10 cellular contexts compared by ENCODE assay signal in the genomic region with DNA sequence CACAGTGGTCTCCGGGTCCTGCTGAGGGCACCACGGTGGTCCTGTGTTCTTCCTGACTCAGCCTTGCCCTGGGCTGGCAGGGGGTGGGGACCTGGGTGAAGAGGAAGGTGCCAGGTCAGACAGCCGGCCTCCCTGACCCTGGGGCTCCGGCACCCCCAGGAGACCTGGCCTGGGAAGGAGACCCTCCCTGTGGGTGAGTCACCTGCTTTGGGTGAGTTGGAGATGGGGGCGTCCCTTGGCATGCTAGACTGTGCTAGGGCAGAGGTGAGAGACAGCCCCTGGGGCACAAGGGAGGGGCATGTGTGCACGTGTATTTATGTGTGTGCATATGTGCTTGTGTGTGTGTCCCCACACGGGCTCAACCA. TPM values are rescaled to one million over a fixed set of nuclear protein-coding genes. Genes with fewer than 3 reads are reported as not detected.
A peak's percentile ranks its signal among the peaks of the same experiment; 100 is the strongest.
DNase-seq lines count a peak whose midpoint lies in the region; ATAC-seq, FAIRE-seq and TF ChIP-seq lines count a peak whose summit lies in the region.
"Had no signal": no experiment of that assay in that cellular context is flagged by ENCODE, and none has a peak within 500 bp of the region (broad histone marks: within the 10 kb centered on the region; RNA-seq: fewer than 3 reads in every experiment).

No MANE protein-coding gene starts in this region.

- H3K27ac ChIP-seq in keratinocyte (ENCODE audit: control insufficient read depth, insufficient read depth, low read length) (peak overlapping the region; percentile 58), tibial artery (peak overlapping the region; percentile 68 to 81)
- no peak overlapping the region for H3K27ac ChIP-seq in CD8-positive, alpha-beta T cell (ENCODE audit: low read depth, low read length)

- intact Hi-C loops in tibial artery (cut with DNase I; ENCODE audit: low total_unique reads), result no loop called here
- intact Hi-C loops in CD8-positive, alpha-beta T cell (cut with DNase I, micrococcal nuclease), result no loop called here

- H3K4me2 ChIP-seq in keratinocyte (ENCODE audit: control insufficient read depth, extremely low read depth, insufficient read depth, low read depth, low read length), result peak overlapping the region; percentile 27

- no peaks in the 10 kb centered on the region for H3K27me3 Mint-ChIP-seq in activated T-cell treated with anti-CD3 and anti-CD28 coated beads, Interleukin-2, amount 50 U/mL, for 4 hours (ENCODE audit: low read depth)
- H3K27me3 Mint-ChIP-seq in activated T-helper 17 cell treated with anti-CD3 and anti-CD28 coated beads, Interleukin-2, amount 50 U/mL, for 72 hours, result no peaks in the 10 kb centered on the region
- no peaks in the 10 kb centered on the region for H3K27me3 Mint-ChIP-seq in CD8-positive, alpha-beta T cell (ENCODE audit: low read depth)

- peak; percentile 58 to 62 for ATAC-seq in activated T-cell treated with anti-CD3 and anti-CD28 coated beads, Interleukin-2, amount 50 U/mL, for 4 hours
- ATAC-seq in activated T-helper 17 cell treated with anti-CD3 and anti-CD28 coated beads, Interleukin-2, amount 50 U/mL, for 72 hours (replicated peaks), result peak; percentile 44
- no peak for ATAC-seq in CD8-positive, alpha-beta T cell

- H3K79me2 ChIP-seq in keratinocyte (ENCODE audit: control insufficient read depth, insufficient read depth, low read length), result peaks cover 68% of the 10 kb centered on the region

- CTCF ChIA-PET in CD8-positive, alpha-beta T cell (lab: Charles Lee), result no interaction called here

- H3K9me3 Mint-ChIP-seq in activated T-cell treated with anti-CD3 and anti-CD28 coated beads, Interleukin-2, amount 50 U/mL, for 4 hours, result no peaks in the 10 kb centered on the region
- no peaks in the 10 kb centered on the region for H3K9me3 Mint-ChIP-seq in activated T-helper 17 cell treated with anti-CD3 and anti-CD28 coated beads, Interleukin-2, amount 50 U/mL, for 72 hours
- no peaks in the 10 kb centered on the region for H3K9me3 Mint-ChIP-seq in CD8-positive, alpha-beta T cell

- no peak overlapping the region for H2AFZ ChIP-seq in keratinocyte (ENCODE audit: control insufficient read depth, low read length)

- DNase-seq in activated T-cell treated with anti-CD3 and anti-CD28 coated beads, Interleukin-2, amount 50 U/mL, for 4 hours, result no peak
- no peak for DNase-seq in activated T-cell treated with anti-CD3 and anti-CD28 coated beads, Interleukin-2, amount 50 U/mL, for 1 hour
- DNase-seq in keratinocyte (ENCODE audit: low read depth, low spot score) (no peak), tibial artery (no peak), NOMO-1 (lab: John Stamatoyannopoulos, UW; ENCODE audit: unreplicated experiment in 2 of 2) (no peak), frontal cortex (ENCODE audit: low spot score in 2 of 2) (no peak)
- DNase-seq in CD8-positive, alpha-beta T cell, result no peak
- DNase-seq: GDM1, immature natural killer cell had no signal

- H3K9ac ChIP-seq in keratinocyte (ENCODE audit: control insufficient read depth, extremely low read depth, insufficient read depth, low read length), result peak overlapping the region; percentile 61

- H3K36me3 ChIP-seq in keratinocyte (ENCODE audit: control insufficient read depth in 2 of 2, extremely low read depth in 1 of 2, insufficient read depth in 2 of 2, low read length in 2 of 2), result peaks cover 3 to 10% of the 10 kb centered on the region in 2 experiments
- H3K36me3 ChIP-seq in tibial artery, result no peaks in the 10 kb centered on the region
- no peaks in the 10 kb centered on the region for H3K36me3 ChIP-seq in CD8-positive, alpha-beta T cell (ENCODE audit: insufficient read depth, low read length)

- H3K36me3 Mint-ChIP-seq in activated T-cell treated with anti-CD3 and anti-CD28 coated beads, Interleukin-2, amount 50 U/mL, for 4 hours (ENCODE audit: insufficient read depth), result no peaks in the 10 kb centered on the region
- peaks cover 7% of the 10 kb centered on the region for H3K36me3 Mint-ChIP-seq in activated T-helper 17 cell treated with anti-CD3 and anti-CD28 coated beads, Interleukin-2, amount 50 U/mL, for 72 hours (ENCODE audit: low read depth)
- no peaks in the 10 kb centered on the region for H3K36me3 Mint-ChIP-seq in CD8-positive, alpha-beta T cell
- H3K36me3 Mint-ChIP-seq: immature natural killer cell had no signal

- H4K20me1 ChIP-seq in keratinocyte (ENCODE audit: control insufficient read depth, extremely low read depth, insufficient read depth, low read length), result peaks cover 6% of the 10 kb centered on the region

- peaks cover 34% of the 10 kb centered on the region for H3K4me1 ChIP-seq in keratinocyte (ENCODE audit: control insufficient read depth, extremely low read depth, insufficient read depth, low read length)
- H3K4me1 ChIP-seq in tibial artery, result peaks cover 0 to 100% (median 96%) of the 10 kb centered on the region in 4 donors
- no peaks in the 10 kb centered on the region for H3K4me1 ChIP-seq in CD8-positive, alpha-beta T cell (ENCODE audit: insufficient read depth, low read length)

- H3K9me3 ChIP-seq in keratinocyte (ENCODE audit: control insufficient read depth, low read depth, low read length) (no peaks in the 10 kb centered on the region), tibial artery (no peaks in the 10 kb centered on the region)
- H3K9me3 ChIP-seq in CD8-positive, alpha-beta T cell (ENCODE audit: low read length), result no peaks in the 10 kb centered on the region

- H3K9me1 ChIP-seq in keratinocyte (ENCODE audit: control insufficient read depth, extremely low read depth, insufficient read depth, low read length), result peaks cover under 1% of the 10 kb centered on the region

- POLR2A ChIA-PET in CD8-positive, alpha-beta T cell (lab: Charles Lee), result no interaction called here

- H3K27me3 ChIP-seq in keratinocyte (ENCODE audit: control insufficient read depth, extremely low read depth, insufficient read depth, low read length) (no peaks in the 10 kb centered on the region), tibial artery (no peaks in the 10 kb centered on the region)
- no peaks in the 10 kb centered on the region for H3K27me3 ChIP-seq in CD8-positive, alpha-beta T cell (ENCODE audit: insufficient read depth, low read length)

- TF ChIP-seq CTCF in keratinocyte (optimal IDR thresholded peaks at IDR 0.05 in 1 of 3, IDR thresholded peaks at IDR 0.05 in 1 of 3, conservative IDR thresholded peaks at IDR 0.05 in 1 of 3; ENCODE audit: extremely low read depth in 1 of 3, insufficient read depth in 2 of 3, low read length in 3 of 3) (no peak), tibial artery (IDR thresholded peaks at IDR 0.05) (no peak)
- TF ChIP-seq CTCF in CD8-positive, alpha-beta T cell (IDR thresholded peaks at IDR 0.05), result no peak

- peak overlapping the region; percentile 96 for H3K27ac Mint-ChIP-seq in activated T-helper 17 cell treated with anti-CD3 and anti-CD28 coated beads, Interleukin-2, amount 50 U/mL, for 72 hours
- no peak overlapping the region for H3K27ac Mint-ChIP-seq in CD8-positive, alpha-beta T cell
- H3K27ac Mint-ChIP-seq: immature natural killer cell had no signal

- no peak overlapping the region for H3K4me3 ChIP-seq in keratinocyte (ENCODE audit: control insufficient read depth in 2 of 3, extremely low read depth in 1 of 3, insufficient read depth in 2 of 3, low read depth in 1 of 3, low read length in 3 of 3)
- H3K4me3 ChIP-seq in tibial artery, result peak overlapping the region in 1 of 2 donors; percentile 8
- H3K4me3 ChIP-seq in CD8-positive, alpha-beta T cell (ENCODE audit: low read depth, low read length), result no peak overlapping the region

- peaks cover 33% of the 10 kb centered on the region for H3K4me1 Mint-ChIP-seq in activated T-cell treated with anti-CD3 and anti-CD28 coated beads, Interleukin-2, amount 50 U/mL, for 4 hours (ENCODE audit: low read depth)
- peaks cover 10% of the 10 kb centered on the region for H3K4me1 Mint-ChIP-seq in activated T-helper 17 cell treated with anti-CD3 and anti-CD28 coated beads, Interleukin-2, amount 50 U/mL, for 72 hours
- H3K4me1 Mint-ChIP-seq in CD8-positive, alpha-beta T cell (ENCODE audit: low read depth), result peaks cover 23% of the 10 kb centered on the region

- H3K4me3 Mint-ChIP-seq in activated T-cell treated with anti-CD3 and anti-CD28 coated beads, Interleukin-2, amount 50 U/mL, for 4 hours, result no peak overlapping the region
- peak overlapping the region; percentile 75 for H3K4me3 Mint-ChIP-seq in activated T-helper 17 cell treated with anti-CD3 and anti-CD28 coated beads, Interleukin-2, amount 50 U/mL, for 72 hours
- no peak overlapping the region for H3K4me3 Mint-ChIP-seq in CD8-positive, alpha-beta T cell
- H3K4me3 Mint-ChIP-seq: immature natural killer cell had no signal

- dilution Hi-C loops in keratinocyte (cut with MboI; ENCODE audit: extremely low pct_ligation_motif_present, low sequenced_read_pairs), result no loop called here

- no peak for FAIRE-seq in keratinocyte (lab: Jason Lieb, UNC)
- FAIRE-seq in frontal cortex (lab: Jason Lieb, UNC), result no peak

RNA-seq across cellular contexts. Expression of a gene that starts 23.4 kb away (rescaled TPM):
- 1 to 10 TPM; 2.3 to 3.8 (median 3.0) TPM for total RNA-seq in activated T-cell treated with anti-CD3 and anti-CD28 coated beads, Interleukin-2, amount 50 U/mL, for 4 hours
- 10 to 100 TPM in 1 of 2 donors, 1 to 10 TPM in 1; 8.1 to 14.4 TPM for total RNA-seq in activated T-helper 17 cell treated with anti-CD3 and anti-CD28 coated beads, Interleukin-2, amount 50 U/mL, for 72 hours
- 16.9 to 43.2 TPM (median 19.8 TPM) in 3 replicates for polyA plus RNA-seq in keratinocyte
- 19.8 TPM for polyA plus RNA-seq in keratinocyte (2011; ENCODE audit: low read depth)
- polyA plus RNA-seq in keratinocyte (2011; cell fraction: cytosol; rRNA removed), result 12.1 and 17.8 TPM in 2 replicates
- 19.7 and 26.5 TPM in 2 replicates for polyA plus RNA-seq in keratinocyte (2011; cell fraction: nucleus; rRNA removed)
- polyA plus RNA-seq in keratinocyte (2012; ENCODE audit: low replicate concordance), result 18.5 and 23.4 TPM in 2 replicates
- 14.3 to 41.7 TPM (median 16.8 TPM) in 3 replicates for polyA minus RNA-seq in keratinocyte
- 18.4 TPM for polyA minus RNA-seq in keratinocyte (2011; cell fraction: cytosol; rRNA and poly(A)+ RNA removed)
- 19.2 and 24.3 TPM in 2 replicates for polyA minus RNA-seq in keratinocyte (2011; cell fraction: nucleus; rRNA and poly(A)+ RNA removed)
- total RNA-seq in CD8-positive, alpha-beta T cell, result 1 to 10 TPM; 1.6 to 2.2 TPM
- total RNA-seq in frontal cortex, result 2.9 TPM
